ENCODE assay signal across 8 cellular contexts in genomic region chr17:42609182-42609813, GRCh38. TPM values are rescaled to one million over a fixed set of nuclear protein-coding genes. Genes with fewer than 3 reads are reported as not detected.
DNase-seq lines count a peak whose midpoint lies in the region; ATAC-seq and TF ChIP-seq lines count a peak whose summit lies in the region.

Gene RETREG3, minus strand, starts transcription at chr17:42609374. Its CDS starts 50 bp downstream, at chr17:42609324.
Gene TUBG1, plus strand, starts transcription at chr17:42609683. Its CDS starts 55 bp downstream, at chr17:42609738.

- H3K27me3 ChIP-seq in lower lobe of right lung (ENCODE audit: low read depth) = no peaks in the 10 kb centered on the region

- peak within 1 kb of the TSS; percentile 96 for H3K27ac ChIP-seq in lower lobe of right lung

- H3K36me3 ChIP-seq in lower lobe of right lung = peaks cover 27% of the 10 kb centered on the region

- peak; percentile 79 for ATAC-seq in GM19468 (IDR thresholded peaks at IDR 0.05; ENCODE audit: extremely low read depth, unreplicated experiment)
- ATAC-seq in lower lobe of right lung = peak; percentile 98 to 99

- peaks cover 51% of the 10 kb centered on the region for H3K4me1 ChIP-seq in lower lobe of right lung

- intact Hi-C loops in lower lobe of right lung (cut with DNase I) = no loop called here

- no peak for TF ChIP-seq CTCF in lower lobe of right lung (IDR thresholded peaks at IDR 0.05)

- H3K9me3 ChIP-seq in lower lobe of right lung = no peaks in the 10 kb centered on the region

- H3K4me3 ChIP-seq in lower lobe of right lung = peak within 1 kb of the TSS; percentile 99

- DNase-seq in COLO668 (lab: John Stamatoyannopoulos, UW; ENCODE audit: unreplicated experiment) (peak; percentile 97), HS-5 (ENCODE audit: low read depth) (peak; percentile 92), lower lobe of right lung (peak; percentile 99)
- DNase-seq in NK-92 treated with Interleukin-12 subunit alpha and Interleukin-12 subunit beta, amount 100 ng/mL, for 24 hours (lab: John Stamatoyannopoulos, UW) = peak; percentile 100
- DNase-seq in activated CD8-positive, alpha-beta memory T cell treated with anti-CD3 and anti-CD28 coated beads for 24 hours = peak; percentile 99
- peak; percentile 99 for DNase-seq in effector CD4-positive, alpha-beta T cell
- peak; percentile 98 to 99 (median 98) for DNase-seq in stimulated activated CD4-positive, alpha-beta T cell treated with anti-CD3 and anti-CD28 coated beads, TNF-alpha, amount 100 ng/mL, for 24 hours (ENCODE audit: low read depth in 3 of 3)

RNA-seq across cellular contexts. Expression of gene RETREG3, which starts in this region (rescaled TPM):
- total RNA-seq in lower lobe of right lung = 70.7 TPM

RNA-seq across cellular contexts. Expression of gene TUBG1, which starts in this region (rescaled TPM):
- total RNA-seq in lower lobe of right lung = 30.3 TPM

Comparison
In these comparisons a context has a peak if more than half of its experiments do, and no peak if none do; other contexts are left out.
1. Peak in every context shown above with its lines: DNase-seq, ATAC-seq, H3K4me3 ChIP-seq and H3K27ac ChIP-seq.